ENCODE assay signal across 9 cellular contexts in genomic region chr4:164935363-164935762, GRCh38. TPM values are rescaled to one million over a fixed set of nuclear protein-coding genes. Genes with fewer than 3 reads are reported as not detected.
DNase-seq lines count a peak whose midpoint lies in the region; ATAC-seq, FAIRE-seq and TF ChIP-seq lines count a peak whose summit lies in the region.
"Had no signal": no experiment of that assay in that cellular context is flagged by ENCODE, and none has a peak within 500 bp of the region (broad histone marks: within the 10 kb centered on the region; RNA-seq: fewer than 3 reads in every experiment).

No MANE protein-coding gene starts in this region.

- H3K79me2 ChIP-seq in SU-DHL-6 (ENCODE audit: insufficient read depth, low read length) = no peaks in the 10 kb centered on the region

- no peaks in the 10 kb centered on the region for H4K20me1 ChIP-seq in SU-DHL-6 (ENCODE audit: low read depth, low read length)

- no peak overlapping the region for H3K9ac ChIP-seq in SU-DHL-6 (ENCODE audit: low read length)

- TF ChIP-seq CTCF in SU-DHL-6 (IDR thresholded peaks at IDR 0.05; ENCODE audit: insufficient read depth, low read length, poor library complexity, severe bottlenecking) (no peak), breast epithelium (IDR thresholded peaks at IDR 0.05) (no peak)

- peak overlapping the region; percentile 68 for H2AFZ ChIP-seq in SU-DHL-6 (ENCODE audit: low read depth, low read length, severe bottlenecking)

- H3K4me1 ChIP-seq in breast epithelium = no peaks in the 10 kb centered on the region

- no peaks in the 10 kb centered on the region for H3K9me3 ChIP-seq in SU-DHL-6 (ENCODE audit: insufficient read depth, low read length)
- no peaks in the 10 kb centered on the region for H3K9me3 ChIP-seq in breast epithelium

- H3K27ac Mint-ChIP-seq in stimulated activated naive CD8-positive, alpha-beta T cell treated with anti-CD3 and anti-CD28 coated beads, Interleukin-15, amount 100 ng/mL, for 72 hours = no peak overlapping the region

- no peaks in the 10 kb centered on the region for H3K4me1 Mint-ChIP-seq in stimulated activated naive CD8-positive, alpha-beta T cell treated with anti-CD3 and anti-CD28 coated beads, Interleukin-15, amount 100 ng/mL, for 72 hours

- H3K27ac ChIP-seq in SU-DHL-6 (ENCODE audit: low read depth, low read length) (no peak overlapping the region), breast epithelium (no peak overlapping the region)

- no peaks in the 10 kb centered on the region for H3K27me3 ChIP-seq in SU-DHL-6 (ENCODE audit: low read length)
- no peaks in the 10 kb centered on the region for H3K27me3 ChIP-seq in breast epithelium

- no peak for FAIRE-seq in RCC 7860 (lab: Jason Lieb, UNC)

- H3K9me3 Mint-ChIP-seq in stimulated activated naive CD8-positive, alpha-beta T cell treated with anti-CD3 and anti-CD28 coated beads, Interleukin-15, amount 100 ng/mL, for 72 hours = no peaks in the 10 kb centered on the region

- H3K27me3 Mint-ChIP-seq in stimulated activated naive CD8-positive, alpha-beta T cell treated with anti-CD3 and anti-CD28 coated beads, Interleukin-15, amount 100 ng/mL, for 72 hours = peaks cover 36% of the 10 kb centered on the region

- no peak for TF ChIP-seq POLR2A in breast epithelium (IDR thresholded peaks at IDR 0.05)

- intact Hi-C loops in breast epithelium (cut with DNase I; ENCODE audit: low total_unique reads) = no loop called here

- H3K36me3 ChIP-seq in SU-DHL-6 (ENCODE audit: low read length) (no peaks in the 10 kb centered on the region), breast epithelium (no peaks in the 10 kb centered on the region)

- H3K4me3 ChIP-seq in SU-DHL-6 (ENCODE audit: insufficient read depth, low read length, poor library complexity, severe bottlenecking) (no peak overlapping the region), breast epithelium (no peak overlapping the region)

- H3K9me2 ChIP-seq in SU-DHL-6 (replicated peaks; ENCODE audit: insufficient read depth, low read length) = no peaks in the 10 kb centered on the region

- no peak overlapping the region for H3K4me2 ChIP-seq in SU-DHL-6 (ENCODE audit: low read depth, low read length, poor library complexity, severe bottlenecking)

- H3K4me3 Mint-ChIP-seq in stimulated activated naive CD8-positive, alpha-beta T cell treated with anti-CD3 and anti-CD28 coated beads, Interleukin-15, amount 100 ng/mL, for 72 hours = no peak overlapping the region

- peak; percentile 51 for ATAC-seq in GM19463 (IDR thresholded peaks at IDR 0.05; ENCODE audit: unreplicated experiment)
- peak; percentile 71 for ATAC-seq in HG03135 (IDR thresholded peaks at IDR 0.05; ENCODE audit: unreplicated experiment)
- no peak for ATAC-seq in stimulated activated naive CD8-positive, alpha-beta T cell treated with anti-CD3 and anti-CD28 coated beads, Interleukin-15, amount 100 ng/mL, for 72 hours

- DNase-seq in ELF-1 (ENCODE audit: low read depth, low spot score) = peak; percentile 72
- DNase-seq in stimulated activated naive CD8-positive, alpha-beta T cell treated with anti-CD3 and anti-CD28 coated beads, Interleukin-15, amount 100 ng/mL, for 72 hours = no peak
- no peak for DNase-seq in SHP77 treated with DMSO at 0.1 percent for 48 hours (lab: John Stamatoyannopoulos, UW)
- no peak for DNase-seq in RCC 7860 (ENCODE audit: low spot score)
- no peak for DNase-seq in breast epithelium (ENCODE audit: low spot score in 2 of 2)

- no peaks in the 10 kb centered on the region for H3F3A ChIP-seq in SU-DHL-6 (ENCODE audit: insufficient read depth)

RNA-seq across cellular contexts. Expression of gene TRIM61, which starts 42.1 kb away (rescaled TPM):
- under 1 TPM; 0.33 to 0.96 (median 0.44) TPM for total RNA-seq in breast epithelium

RNA-seq across cellular contexts. Expression of gene APELA, which starts 58.4 kb away (rescaled TPM):
- 1 to 10 TPM in 1 of 3 donors, under 1 TPM in 1, not detected in 1; 0.73 to 2.0 TPM for total RNA-seq in breast epithelium
- total RNA-seq: T-helper 2 cell treated with Interferon-gamma antibody and Interleukin-4, amounts not matched to agents 100 ng/mL and 5 ng/mL, for 36 hours had no signal
